In the genomic region with DNA sequence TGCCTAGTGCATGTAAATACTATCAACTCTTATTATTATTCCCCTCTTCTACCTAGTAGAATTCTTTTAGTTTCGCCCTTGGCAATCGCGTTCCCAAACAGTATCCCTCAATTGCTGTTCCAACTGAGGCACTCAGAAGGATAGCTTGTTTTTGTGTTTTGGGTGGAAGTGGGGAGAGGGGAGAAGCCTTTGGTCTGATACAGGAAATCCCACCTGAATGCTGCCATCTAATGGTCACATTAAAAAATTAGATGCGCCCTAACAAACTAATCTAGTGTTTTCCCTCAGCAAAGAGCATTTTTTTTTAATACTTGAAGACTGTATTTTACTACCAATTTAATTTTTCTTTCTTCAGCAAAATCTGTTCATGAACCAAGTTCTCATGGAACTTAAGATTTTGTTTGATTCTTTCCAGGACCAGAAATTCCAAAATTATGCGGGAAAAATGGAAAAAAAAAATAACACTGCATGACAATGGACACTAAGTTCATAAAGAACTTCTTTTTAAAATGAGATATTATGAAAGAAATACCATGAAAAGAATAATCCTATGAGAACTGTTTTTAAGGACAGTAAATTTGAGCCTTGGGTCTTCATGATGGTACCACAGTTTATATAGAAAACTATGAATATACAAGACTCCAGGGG, we compare ENCODE assay signal across 9 cellular contexts. TPM values are rescaled to one million over a fixed set of nuclear protein-coding genes. Genes with fewer than 3 reads are reported as not detected.
A peak's percentile ranks its signal among the peaks of the same experiment; 100 is the strongest.
DNase-seq lines count a peak whose midpoint lies in the region; ATAC-seq, FAIRE-seq and TF ChIP-seq lines count a peak whose summit lies in the region.
"Had no signal": no experiment of that assay in that cellular context is flagged by ENCODE, and none has a peak within 500 bp of the region (broad histone marks: within the 10 kb centered on the region; RNA-seq: fewer than 3 reads in every experiment).

No MANE protein-coding gene starts in this region.

- H3K9ac ChIP-seq in Karpas-422 (ENCODE audit: low read length), result no peak overlapping the region
- H3K9ac ChIP-seq in keratinocyte (ENCODE audit: control insufficient read depth, extremely low read depth, insufficient read depth, low read length), result no peak overlapping the region

- H3K4me1 ChIP-seq in Karpas-422 (ENCODE audit: low read length), result no peaks in the 10 kb centered on the region
- H3K4me1 ChIP-seq in keratinocyte (ENCODE audit: control insufficient read depth, extremely low read depth, insufficient read depth, low read length), result no peaks in the 10 kb centered on the region

- FAIRE-seq in keratinocyte (lab: Jason Lieb, UNC), result no peak

- H3K79me2 ChIP-seq in Karpas-422 (ENCODE audit: low read length) (no peaks in the 10 kb centered on the region), keratinocyte (ENCODE audit: control insufficient read depth, insufficient read depth, low read length) (no peaks in the 10 kb centered on the region)

- DNase-seq in EL (peak; percentile 31), Karpas-422 (peak; percentile 72), WERI-Rb-1 (peak; percentile 12), keratinocyte (ENCODE audit: low read depth, low spot score) (no peak)

- H3K4me1 Mint-ChIP-seq in activated T-helper 17 cell treated with anti-CD3 and anti-CD28 coated beads, Interleukin-2, amount 50 U/mL, for 72 hours, result no peaks in the 10 kb centered on the region

- H3K27me3 ChIP-seq in Karpas-422 (ENCODE audit: low read length) (no peaks in the 10 kb centered on the region), WERI-Rb-1 (ENCODE audit: insufficient read depth, low read depth, severe bottlenecking) (no peaks in the 10 kb centered on the region), keratinocyte (ENCODE audit: control insufficient read depth, extremely low read depth, insufficient read depth, low read length) (no peaks in the 10 kb centered on the region)

- no peaks in the 10 kb centered on the region for H3K36me3 Mint-ChIP-seq in activated T-helper 17 cell treated with anti-CD3 and anti-CD28 coated beads, Interleukin-2, amount 50 U/mL, for 72 hours (ENCODE audit: low read depth)

- H3K4me3 Mint-ChIP-seq in activated T-helper 17 cell treated with anti-CD3 and anti-CD28 coated beads, Interleukin-2, amount 50 U/mL, for 72 hours, result no peak overlapping the region

- ATAC-seq in activated T-helper 17 cell treated with anti-CD3 and anti-CD28 coated beads, Interleukin-2, amount 50 U/mL, for 72 hours (replicated peaks), result no peak
- ATAC-seq in HG02798 (IDR thresholded peaks at IDR 0.05; ENCODE audit: poor library complexity, unreplicated experiment) (no peak), GM21619 (IDR thresholded peaks at IDR 0.05; ENCODE audit: unreplicated experiment) (no peak), HG02759 (IDR thresholded peaks at IDR 0.05; ENCODE audit: unreplicated experiment) (no peak)

- H2AFZ ChIP-seq in Karpas-422 (ENCODE audit: low read length) (no peak overlapping the region), keratinocyte (ENCODE audit: control insufficient read depth, low read length) (no peak overlapping the region)

- H3K9me3 Mint-ChIP-seq in activated T-helper 17 cell treated with anti-CD3 and anti-CD28 coated beads, Interleukin-2, amount 50 U/mL, for 72 hours, result no peaks in the 10 kb centered on the region

- H3K27ac ChIP-seq in Karpas-422 (ENCODE audit: low read length), result no peak overlapping the region
- H3K27ac ChIP-seq in WERI-Rb-1, result no peak overlapping the region
- no peak overlapping the region for H3K27ac ChIP-seq in keratinocyte (ENCODE audit: control insufficient read depth, insufficient read depth, low read length)
- H3K27ac ChIP-seq: SK-N-MC had no signal

- no peaks in the 10 kb centered on the region for H4K20me1 ChIP-seq in Karpas-422 (ENCODE audit: insufficient read depth, low read depth, low read length)
- no peaks in the 10 kb centered on the region for H4K20me1 ChIP-seq in keratinocyte (ENCODE audit: control insufficient read depth, extremely low read depth, insufficient read depth, low read length)

- no peaks in the 10 kb centered on the region for H3K27me3 Mint-ChIP-seq in activated T-helper 17 cell treated with anti-CD3 and anti-CD28 coated beads, Interleukin-2, amount 50 U/mL, for 72 hours

- no peaks in the 10 kb centered on the region for H3K9me1 ChIP-seq in keratinocyte (ENCODE audit: control insufficient read depth, extremely low read depth, insufficient read depth, low read length)

- dilution Hi-C loops in keratinocyte (cut with MboI; ENCODE audit: extremely low pct_ligation_motif_present, low sequenced_read_pairs), result no loop called here

- H3K9me3 ChIP-seq in Karpas-422 (ENCODE audit: low read length) (no peaks in the 10 kb centered on the region), WERI-Rb-1 (ENCODE audit: severe bottlenecking) (no peaks in the 10 kb centered on the region), keratinocyte (ENCODE audit: control insufficient read depth, low read depth, low read length) (no peaks in the 10 kb centered on the region)

- H3K9me2 ChIP-seq in Karpas-422 (replicated peaks; ENCODE audit: insufficient read depth, low read length), result no peaks in the 10 kb centered on the region

- H3K36me3 ChIP-seq in Karpas-422 (ENCODE audit: insufficient read depth, low read length) (no peaks in the 10 kb centered on the region), WERI-Rb-1 (no peaks in the 10 kb centered on the region), keratinocyte (ENCODE audit: control insufficient read depth in 2 of 2, extremely low read depth in 1 of 2, insufficient read depth in 2 of 2, low read length in 2 of 2) (no peaks in the 10 kb centered on the region)

- no peak overlapping the region for H3K4me3 ChIP-seq in Karpas-422 (ENCODE audit: low read length)
- no peak overlapping the region for H3K4me3 ChIP-seq in WERI-Rb-1 (ENCODE audit: low read depth, low read length)
- H3K4me3 ChIP-seq in keratinocyte (ENCODE audit: control insufficient read depth in 2 of 3, extremely low read depth in 1 of 3, insufficient read depth in 2 of 3, low read depth in 1 of 3, low read length in 3 of 3), result no peak overlapping the region
- H3K4me3 ChIP-seq: SK-N-MC had no signal

- no peak overlapping the region for H3K27ac Mint-ChIP-seq in activated T-helper 17 cell treated with anti-CD3 and anti-CD28 coated beads, Interleukin-2, amount 50 U/mL, for 72 hours

- peak; percentile 46; the same call in 1 of the 2 replicates for TF ChIP-seq CTCF in WERI-Rb-1 (IDR thresholded peaks at IDR 0.05; ENCODE audit: low read depth, low read length)
- TF ChIP-seq CTCF in keratinocyte (optimal IDR thresholded peaks at IDR 0.05 in 1 of 3, IDR thresholded peaks at IDR 0.05 in 1 of 3, conservative IDR thresholded peaks at IDR 0.05 in 1 of 3; ENCODE audit: extremely low read depth in 1 of 3, insufficient read depth in 2 of 3, low read length in 3 of 3), result peak; percentile 49 to 55 (median 50)

- no peak overlapping the region for H3K4me2 ChIP-seq in Karpas-422 (ENCODE audit: low read depth, low read length, poor library complexity, severe bottlenecking)
- H3K4me2 ChIP-seq in keratinocyte (ENCODE audit: control insufficient read depth, extremely low read depth, insufficient read depth, low read depth, low read length), result no peak overlapping the region

RNA-seq across cellular contexts. Expression of a gene that starts 22.2 kb away (rescaled TPM):
- total RNA-seq in Karpas-422 (2014; rRNA removed; shearing (Covaris generic); ENCODE audit: low replicate concordance), result not detected in 2 replicates
- polyA plus RNA-seq in keratinocyte, result 0.64 to 1.1 TPM (median 0.69 TPM) in 3 replicates
- not detected for polyA plus RNA-seq in keratinocyte (2011; ENCODE audit: low read depth)
- 0.38 and 0.97 TPM in 2 replicates for polyA plus RNA-seq in keratinocyte (2011; cell fraction: cytosol; rRNA removed)
- 0.71 and 0.99 TPM in 2 replicates for polyA plus RNA-seq in keratinocyte (2011; cell fraction: nucleus; rRNA removed)
- polyA plus RNA-seq in keratinocyte (2012; ENCODE audit: low replicate concordance), result 0.92 TPM in 1 of 2 replicates, not detected in the other
- polyA minus RNA-seq in keratinocyte, result 0.66 to 4.7 TPM (median 1.8 TPM) in 3 replicates
- polyA minus RNA-seq in keratinocyte (2011; cell fraction: cytosol; rRNA and poly(A)+ RNA removed), result 1.2 TPM
- 1.1 and 2.0 TPM in 2 replicates for polyA minus RNA-seq in keratinocyte (2011; cell fraction: nucleus; rRNA and poly(A)+ RNA removed)
- 10 to 100 TPM; 17.2 to 19.4 TPM for total RNA-seq in activated T-helper 17 cell treated with anti-CD3 and anti-CD28 coated beads, Interleukin-2, amount 50 U/mL, for 72 hours

Comparison
In these comparisons a context has a peak if more than half of its experiments do, and no peak if none do; other contexts are left out.
1. RNA of a gene that starts 22.2 kb away (total RNA-seq): 17.2 to 19.4 TPM in activated T-helper 17 cell treated with anti-CD3 and anti-CD28 coated beads, Interleukin-2, amount 50 U/mL, for 72 hours; not detected in Karpas-422; every median in the first group is over 10 times any median in the second.